Comparison of ENCODE assay signal across 1 cellular context in genomic region chr20:64024141-64024990, GRCh38.
TF ChIP-seq lines count a peak whose summit lies in the region.

No MANE protein-coding gene starts in this region.

TF ChIP-seq in HepG2, 621 proteins besides CTCF, POLR2A, EP300 and RAD21 (continued from another document and continues in another):
- TF ChIP-seq HNF4G (IDR thresholded peaks at IDR 0.05; ENCODE audit: borderline replicate concordance, low read depth, low read length) (peak; percentile 74; the same call in 1 of the 2 replicates), HNF4G (CRISPR knock-in tag; IDR thresholded peaks at IDR 0.05; ENCODE audit: borderline replicate concordance, low read depth) (0 out of 2 replicates have a peak, but pooled peaks have one; percentile 14), ZNF230 (CRISPR knock-in tag; IDR thresholded peaks at IDR 0.05) (peak; percentile 74; the same call in 1 of the 2 replicates), ISL2 (CRISPR knock-in tag; IDR thresholded peaks at IDR 0.05) (peak; percentile 87), XBP1 (CRISPR knock-in tag; IDR thresholded peaks at IDR 0.05) (no peak), XRCC5 (optimal IDR thresholded peaks at IDR 0.05; ENCODE audit: low read length) (peak; percentile 91), TCF7L2 (IDR thresholded peaks at IDR 0.05; ENCODE audit: low read depth, low read length) (peak; percentile 79; the same call in 1 of the 2 replicates), HNRNPL (IDR thresholded peaks at IDR 0.05; ENCODE audit: low read depth, low read length) (peak; percentile 98), PBX3 (CRISPR knock-in tag; IDR thresholded peaks at IDR 0.05; ENCODE audit: borderline replicate concordance) (no peak), POGK (CRISPR knock-in tag; conservative IDR thresholded peaks at IDR 0.05) (peak; percentile 70; the same call in 1 of the 2 replicates), ZBTB7A (CRISPR knock-in tag; IDR thresholded peaks at IDR 0.05) (peak; percentile 96), ZNF296 (CRISPR knock-in tag; conservative IDR thresholded peaks at IDR 0.05) (no peak), ZNF749 (CRISPR knock-in tag; IDR thresholded peaks at IDR 0.05; ENCODE audit: borderline replicate concordance) (peak; percentile 39; the same call in 1 of the 2 replicates), POLR2G (IDR thresholded peaks at IDR 0.05; ENCODE audit: low read depth, low read length) (peak; percentile 97), ZNF879 (CRISPR knock-in tag; IDR thresholded peaks at IDR 0.05) (0 out of 2 replicates have a peak, but pooled peaks have one; percentile 50), MEIS2 (CRISPR knock-in tag; IDR thresholded peaks at IDR 0.05) (peak; percentile 42; the same call in 1 of the 2 replicates), BHLHE40 (IDR thresholded peaks at IDR 0.05; ENCODE audit: low read length) (peak; percentile 47; the same call in 1 of the 2 replicates), ZBED4 (CRISPR knock-in tag; IDR thresholded peaks at IDR 0.05; ENCODE audit: borderline replicate concordance) (peak; percentile 4; the same call in 1 of the 2 replicates), ZNF343 (CRISPR knock-in tag; IDR thresholded peaks at IDR 0.05) (peak; percentile 4; the same call in 1 of the 2 replicates), MAFG (CRISPR knock-in tag; IDR thresholded peaks at IDR 0.05) (no peak), RBM39 (IDR thresholded peaks at IDR 0.05; ENCODE audit: low read depth, low read length, poor library complexity, severe bottlenecking) (no peak), RXRA (CRISPR knock-in tag; IDR thresholded peaks at IDR 0.05) (peak; percentile 75), NR2F6 (IDR thresholded peaks at IDR 0.05) (peak; percentile 49), NR2F6 (CRISPR knock-in tag; IDR thresholded peaks at IDR 0.05) (peak; percentile 74), TCF7 (IDR thresholded peaks at IDR 0.05; ENCODE audit: low read depth) (peak; percentile 90), CHD4 (IDR thresholded peaks at IDR 0.05; ENCODE audit: borderline replicate concordance, low read length) (no peak; the same call in 1 of the 2 replicates), MYC (CRISPR knock-in tag; IDR thresholded peaks at IDR 0.05; ENCODE audit: borderline replicate concordance) (peak; percentile 86; the same call in 1 of the 2 replicates), ZNF256 (CRISPR knock-in tag; conservative IDR thresholded peaks at IDR 0.05) (no peak), IRF9 (CRISPR knock-in tag; IDR thresholded peaks at IDR 0.05; ENCODE audit: borderline replicate concordance) (peak; percentile 75; the same call in 1 of the 2 replicates), HNF4A (CRISPR knock-in tag; IDR thresholded peaks at IDR 0.05) (peak; percentile 91), ZNF235 (CRISPR knock-in tag; IDR thresholded peaks at IDR 0.05; ENCODE audit: borderline replicate concordance) (no peak), NFATC3 (CRISPR knock-in tag; IDR thresholded peaks at IDR 0.05) (0 out of 2 replicates have a peak, but pooled peaks have one; percentile 79), CEBPG (CRISPR knock-in tag; IDR thresholded peaks at IDR 0.05) (peak; percentile 79), ZNF546 (CRISPR knock-in tag; conservative IDR thresholded peaks at IDR 0.05) (peak; percentile 75; the same call in 1 of the 2 replicates), ARHGAP35 (CRISPR knock-in tag; IDR thresholded peaks at IDR 0.05; ENCODE audit: borderline replicate concordance) (peak; percentile 82; the same call in 1 of the 2 replicates), MAF1 (CRISPR knock-in tag; IDR thresholded peaks at IDR 0.05; ENCODE audit: borderline replicate concordance) (no peak), JUN (CRISPR knock-in tag; IDR thresholded peaks at IDR 0.05) (0 out of 2 replicates have a peak, but pooled peaks have one; percentile 54), SRY (CRISPR knock-in tag; IDR thresholded peaks at IDR 0.05) (peak; percentile 83), DMTF1 (CRISPR knock-in tag; IDR thresholded peaks at IDR 0.05) (0 out of 2 replicates have a peak, but pooled peaks have one; percentile 54), PHF20 (CRISPR knock-in tag; IDR thresholded peaks at IDR 0.05) (0 out of 2 replicates have a peak, but pooled peaks have one; percentile 35)
- TF ChIP-seq, protein P1, sequence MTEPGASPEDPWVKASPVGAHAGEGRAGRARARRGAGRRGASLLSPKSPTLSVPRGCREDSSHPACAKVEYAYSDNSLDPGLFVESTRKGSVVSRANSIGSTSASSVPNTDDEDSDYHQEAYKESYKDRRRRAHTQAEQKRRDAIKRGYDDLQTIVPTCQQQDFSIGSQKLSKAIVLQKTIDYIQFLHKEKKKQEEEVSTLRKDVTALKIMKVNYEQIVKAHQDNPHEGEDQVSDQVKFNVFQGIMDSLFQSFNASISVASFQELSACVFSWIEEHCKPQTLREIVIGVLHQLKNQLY (CRISPR knock-in tag; IDR thresholded peaks at IDR 0.05), result peak; percentile 82
- TF ChIP-seq, protein P2, sequence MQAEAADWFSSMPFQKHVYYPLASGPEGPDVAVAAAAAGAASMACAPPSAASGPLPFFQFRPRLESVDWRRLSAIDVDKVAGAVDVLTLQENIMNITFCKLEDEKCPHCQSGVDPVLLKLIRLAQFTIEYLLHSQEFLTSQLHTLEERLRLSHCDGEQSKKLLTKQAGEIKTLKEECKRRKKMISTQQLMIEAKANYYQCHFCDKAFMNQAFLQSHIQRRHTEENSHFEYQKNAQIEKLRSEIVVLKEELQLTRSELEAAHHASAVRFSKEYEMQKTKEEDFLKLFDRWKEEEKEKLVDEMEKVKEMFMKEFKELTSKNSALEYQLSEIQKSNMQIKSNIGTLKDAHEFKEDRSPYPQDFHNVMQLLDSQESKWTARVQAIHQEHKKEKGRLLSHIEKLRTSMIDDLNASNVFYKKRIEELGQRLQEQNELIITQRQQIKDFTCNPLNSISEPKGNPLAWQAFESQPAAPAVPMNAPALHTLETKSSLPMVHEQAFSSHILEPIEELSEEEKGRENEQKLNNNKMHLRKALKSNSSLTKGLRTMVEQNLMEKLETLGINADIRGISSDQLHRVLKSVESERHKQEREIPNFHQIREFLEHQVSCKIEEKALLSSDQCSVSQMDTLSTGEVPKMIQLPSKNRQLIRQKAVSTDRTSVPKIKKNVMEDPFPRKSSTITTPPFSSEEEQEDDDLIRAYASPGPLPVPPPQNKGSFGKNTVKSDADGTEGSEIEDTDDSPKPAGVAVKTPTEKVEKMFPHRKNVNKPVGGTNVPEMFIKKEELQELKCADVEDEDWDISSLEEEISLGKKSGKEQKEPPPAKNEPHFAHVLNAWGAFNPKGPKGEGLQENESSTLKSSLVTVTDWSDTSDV (CRISPR knock-in tag; IDR thresholded peaks at IDR 0.05), result no peak
- TF ChIP-seq, protein P3, sequence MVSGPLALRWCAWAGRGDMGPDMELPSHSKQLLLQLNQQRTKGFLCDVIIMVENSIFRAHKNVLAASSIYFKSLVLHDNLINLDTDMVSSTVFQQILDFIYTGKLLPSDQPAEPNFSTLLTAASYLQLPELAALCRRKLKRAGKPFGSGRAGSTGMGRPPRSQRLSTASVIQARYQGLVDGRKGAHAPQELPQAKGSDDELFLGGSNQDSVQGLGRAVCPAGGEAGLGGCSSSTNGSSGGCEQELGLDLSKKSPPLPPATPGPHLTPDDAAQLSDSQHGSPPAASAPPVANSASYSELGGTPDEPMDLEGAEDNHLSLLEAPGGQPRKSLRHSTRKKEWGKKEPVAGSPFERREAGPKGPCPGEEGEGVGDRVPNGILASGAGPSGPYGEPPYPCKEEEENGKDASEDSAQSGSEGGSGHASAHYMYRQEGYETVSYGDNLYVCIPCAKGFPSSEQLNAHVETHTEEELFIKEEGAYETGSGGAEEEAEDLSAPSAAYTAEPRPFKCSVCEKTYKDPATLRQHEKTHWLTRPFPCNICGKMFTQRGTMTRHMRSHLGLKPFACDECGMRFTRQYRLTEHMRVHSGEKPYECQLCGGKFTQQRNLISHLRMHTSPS (CRISPR knock-in tag; IDR thresholded peaks at IDR 0.05; ENCODE audit: low read depth), result peak; percentile 68; the same call in 1 of the 2 replicates
- TF ChIP-seq, protein P4, sequence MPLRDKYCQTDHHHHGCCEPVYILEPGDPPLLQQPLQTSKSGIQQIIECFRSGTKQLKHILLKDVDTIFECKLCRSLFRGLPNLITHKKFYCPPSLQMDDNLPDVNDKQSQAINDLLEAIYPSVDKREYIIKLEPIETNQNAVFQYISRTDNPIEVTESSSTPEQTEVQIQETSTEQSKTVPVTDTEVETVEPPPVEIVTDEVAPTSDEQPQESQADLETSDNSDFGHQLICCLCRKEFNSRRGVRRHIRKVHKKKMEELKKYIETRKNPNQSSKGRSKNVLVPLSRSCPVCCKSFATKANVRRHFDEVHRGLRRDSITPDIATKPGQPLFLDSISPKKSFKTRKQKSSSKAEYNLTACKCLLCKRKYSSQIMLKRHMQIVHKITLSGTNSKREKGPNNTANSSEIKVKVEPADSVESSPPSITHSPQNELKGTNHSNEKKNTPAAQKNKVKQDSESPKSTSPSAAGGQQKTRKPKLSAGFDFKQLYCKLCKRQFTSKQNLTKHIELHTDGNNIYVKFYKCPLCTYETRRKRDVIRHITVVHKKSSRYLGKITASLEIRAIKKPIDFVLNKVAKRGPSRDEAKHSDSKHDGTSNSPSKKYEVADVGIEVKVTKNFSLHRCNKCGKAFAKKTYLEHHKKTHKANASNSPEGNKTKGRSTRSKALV (CRISPR knock-in tag; IDR thresholded peaks at IDR 0.05), result no peak; the same call in 1 of the 2 replicates
- TF ChIP-seq, protein P5, sequence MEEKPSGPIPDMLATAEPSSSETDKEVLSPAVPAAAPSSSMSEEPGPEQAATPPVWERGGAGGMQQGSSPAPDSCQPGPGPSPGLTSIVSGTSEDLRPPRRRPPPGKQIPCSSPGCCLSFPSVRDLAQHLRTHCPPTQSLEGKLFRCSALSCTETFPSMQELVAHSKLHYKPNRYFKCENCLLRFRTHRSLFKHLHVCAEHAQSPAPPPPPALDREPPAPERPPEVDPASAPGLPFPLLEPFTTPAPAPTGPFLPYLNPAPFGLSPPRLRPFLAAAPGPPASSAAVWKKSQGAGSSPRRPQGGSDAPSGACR (CRISPR knock-in tag; IDR thresholded peaks at IDR 0.05), result peak; percentile 91; the same call in 1 of the 2 replicates
